9 cellular contexts compared by ENCODE assay signal in genomic region chr1:235368428-235368827, GRCh38. TPM values are rescaled to one million over a fixed set of nuclear protein-coding genes. Genes with fewer than 3 reads are reported as not detected.
DNase-seq lines count a peak whose midpoint lies in the region; ATAC-seq and TF ChIP-seq lines count a peak whose summit lies in the region.
"Had no signal": no experiment of that assay in that cellular context is flagged by ENCODE, and none has a peak within 500 bp of the region (broad histone marks: within the 10 kb centered on the region; RNA-seq: fewer than 3 reads in every experiment).

No MANE protein-coding gene starts in this region.

- no peak for DNase-seq in activated CD4-positive, alpha-beta T cell treated with anti-CD3 and anti-CD28 coated beads, Interleukin-2, amount 10 ng/mL, durations not matched to agents 7 days and 5 days
- DNase-seq in activated CD4-positive, alpha-beta T cell treated with anti-CD3 and anti-CD28 coated beads, Interleukin-2, amount 50 U/mL, for 4 hours = no peak
- no peak for DNase-seq in T-cell
- DNase-seq in fibroblast of pulmonary artery (ENCODE audit: low read depth) = no peak
- DNase-seq in stimulated activated effector memory CD8-positive, alpha-beta T cell treated with anti-CD3 and anti-CD28 coated beads, Interleukin-12 subunit alpha, Interleukin-12 subunit beta, amount 100 ng/mL, for 72 hours (ENCODE audit: low spot score in 2 of 2) = no peak
- DNase-seq in T1000 (lab: John Stamatoyannopoulos, UW) = no peak
- no peak for DNase-seq in HT-29 (ENCODE audit: low spot score)
- DNase-seq: stimulated activated CD4-positive, alpha-beta T cell treated with anti-CD3 and anti-CD28 coated beads, Interleukin-2, amount 100 ng/mL, for 48 hours had no signal

- POLR2A ChIA-PET in activated CD4-positive, alpha-beta T cell treated with anti-CD3 and anti-CD28 coated beads, Interleukin-2, amount 10 ng/mL, durations not matched to agents 7 days and 5 days (lab: Charles Lee) = no interaction called here
- POLR2A ChIA-PET in T-cell (lab: Charles Lee) = no interaction called here

- H3K27ac Mint-ChIP-seq in activated CD4-positive, alpha-beta T cell treated with anti-CD3 and anti-CD28 coated beads, Interleukin-2, amount 10 ng/mL, durations not matched to agents 7 days and 5 days = no peak overlapping the region
- peak overlapping the region in 1 of 2 donors; percentile 94 for H3K27ac Mint-ChIP-seq in T-cell
- no peak overlapping the region for H3K27ac Mint-ChIP-seq in stimulated activated effector memory CD8-positive, alpha-beta T cell treated with anti-CD3 and anti-CD28 coated beads, Interleukin-12 subunit alpha, Interleukin-12 subunit beta, amount 100 ng/mL, for 72 hours

- no peak for TF ChIP-seq CTCF in fibroblast of pulmonary artery (IDR thresholded peaks at IDR 0.05; ENCODE audit: low read length, missing control alignments)

- H3K27me3 Mint-ChIP-seq in activated CD4-positive, alpha-beta T cell treated with anti-CD3 and anti-CD28 coated beads, Interleukin-2, amount 10 ng/mL, durations not matched to agents 7 days and 5 days = no peaks in the 10 kb centered on the region
- H3K27me3 Mint-ChIP-seq in T-cell = no peaks in the 10 kb centered on the region

- no peaks in the 10 kb centered on the region for H3K36me3 Mint-ChIP-seq in activated CD4-positive, alpha-beta T cell treated with anti-CD3 and anti-CD28 coated beads, Interleukin-2, amount 10 ng/mL, durations not matched to agents 7 days and 5 days (ENCODE audit: low read depth)
- peaks cover 5% of the 10 kb centered on the region for H3K36me3 Mint-ChIP-seq in T-cell
- peaks cover 9% of the 10 kb centered on the region for H3K36me3 Mint-ChIP-seq in stimulated activated effector memory CD8-positive, alpha-beta T cell treated with anti-CD3 and anti-CD28 coated beads, Interleukin-12 subunit alpha, Interleukin-12 subunit beta, amount 100 ng/mL, for 72 hours

- CTCF ChIA-PET in activated CD4-positive, alpha-beta T cell treated with anti-CD3 and anti-CD28 coated beads, Interleukin-2, amount 10 ng/mL, durations not matched to agents 7 days and 5 days (lab: Charles Lee) = interaction anchor here (1.5 kb wide), 1 partner anchor 31 kb away, joined by 5 read pairs; no protein-coding TSS in a partner anchor
- CTCF ChIA-PET in T-cell (lab: Charles Lee) = no interaction called here

- H3K4me1 Mint-ChIP-seq in activated CD4-positive, alpha-beta T cell treated with anti-CD3 and anti-CD28 coated beads, Interleukin-2, amount 10 ng/mL, durations not matched to agents 7 days and 5 days = peaks cover 29% of the 10 kb centered on the region
- H3K4me1 Mint-ChIP-seq in T-cell = peaks cover 35 to 43% (median 36%) of the 10 kb centered on the region in 3 donors
- H3K4me1 Mint-ChIP-seq in stimulated activated effector memory CD8-positive, alpha-beta T cell treated with anti-CD3 and anti-CD28 coated beads, Interleukin-12 subunit alpha, Interleukin-12 subunit beta, amount 100 ng/mL, for 72 hours = peaks cover 37% of the 10 kb centered on the region

- ATAC-seq in T-cell (replicated peaks in 1 of 4) = no peak
- ATAC-seq in stimulated activated effector memory CD8-positive, alpha-beta T cell treated with anti-CD3 and anti-CD28 coated beads, Interleukin-12 subunit alpha, Interleukin-12 subunit beta, amount 100 ng/mL, for 72 hours = no peak
- ATAC-seq in HG03097 (IDR thresholded peaks at IDR 0.05; ENCODE audit: low FRiP score, unreplicated experiment) = no peak

- H3K4me3 ChIP-seq in fibroblast of pulmonary artery (replicated peaks; ENCODE audit: low read depth, low read length) = peak overlapping the region; percentile 89

- H3K4me3 Mint-ChIP-seq in activated CD4-positive, alpha-beta T cell treated with anti-CD3 and anti-CD28 coated beads, Interleukin-2, amount 10 ng/mL, durations not matched to agents 7 days and 5 days = peak overlapping the region; percentile 99
- H3K4me3 Mint-ChIP-seq in T-cell = peak overlapping the region; percentile 97 to 99 (median 99)
- H3K4me3 Mint-ChIP-seq in stimulated activated effector memory CD8-positive, alpha-beta T cell treated with anti-CD3 and anti-CD28 coated beads, Interleukin-12 subunit alpha, Interleukin-12 subunit beta, amount 100 ng/mL, for 72 hours = peak overlapping the region; percentile 97

- H3K9me3 Mint-ChIP-seq in activated CD4-positive, alpha-beta T cell treated with anti-CD3 and anti-CD28 coated beads, Interleukin-2, amount 10 ng/mL, durations not matched to agents 7 days and 5 days = no peaks in the 10 kb centered on the region
- no peaks in the 10 kb centered on the region for H3K9me3 Mint-ChIP-seq in T-cell
- no peaks in the 10 kb centered on the region for H3K9me3 Mint-ChIP-seq in stimulated activated effector memory CD8-positive, alpha-beta T cell treated with anti-CD3 and anti-CD28 coated beads, Interleukin-12 subunit alpha, Interleukin-12 subunit beta, amount 100 ng/mL, for 72 hours

RNA-seq across cellular contexts. Expression of gene TBCE, which starts 1.2 kb away (rescaled TPM):
- total RNA-seq in activated CD4-positive, alpha-beta T cell treated with anti-CD3 and anti-CD28 coated beads, Interleukin-2, amount 10 ng/mL, durations not matched to agents 7 days and 5 days = 10 to 100 TPM; 25.1 to 26.8 TPM
- total RNA-seq in T-cell = 10 to 100 TPM; 15.6 to 21.5 (median 18.6) TPM
- 12.8 and 13.9 TPM in 2 replicates for total RNA-seq in HT-29 (2014; rRNA removed; shearing (Covaris generic))

RNA-seq across cellular contexts. Expression of gene GGPS1, which starts 40.1 kb away (rescaled TPM):
- 10 to 100 TPM; 27.2 to 27.6 TPM for total RNA-seq in activated CD4-positive, alpha-beta T cell treated with anti-CD3 and anti-CD28 coated beads, Interleukin-2, amount 10 ng/mL, durations not matched to agents 7 days and 5 days
- 10 to 100 TPM; 32.2 to 44.0 (median 39.8) TPM for total RNA-seq in T-cell
- total RNA-seq in HT-29 (2014; rRNA removed; shearing (Covaris generic)) = 10.0 and 13.6 TPM in 2 replicates

RNA-seq across cellular contexts. Expression of gene ARID4B, which starts 40.4 kb away (rescaled TPM):
- 10 to 100 TPM; 43.7 to 47.3 TPM for total RNA-seq in activated CD4-positive, alpha-beta T cell treated with anti-CD3 and anti-CD28 coated beads, Interleukin-2, amount 10 ng/mL, durations not matched to agents 7 days and 5 days
- 100 to 1,000 TPM in 2 of 5 donors, 10 to 100 TPM in 3; 70.4 to 151 (median 79.1) TPM for total RNA-seq in T-cell
- 30.0 and 34.5 TPM in 2 replicates for total RNA-seq in HT-29 (2014; rRNA removed; shearing (Covaris generic))
